Comparison of ENCODE assay signal across 22 cellular contexts in genomic region chr15:79543097-79543496, GRCh38.
DNase-seq lines count a peak whose midpoint lies in the region; ATAC-seq and TF ChIP-seq lines count a peak whose summit lies in the region.
"Had no signal": no experiment of that assay in that cellular context is flagged by ENCODE, and none has a peak within 500 bp of the region (broad histone marks: within the 10 kb centered on the region; RNA-seq: fewer than 3 reads in every experiment).

No MANE protein-coding gene starts in this region.

- H3K4me3 Mint-ChIP-seq in endodermal cell: no peak overlapping the region
- H3K4me3 Mint-ChIP-seq in stimulated activated memory B cell treated with anti-CD40 and anti-IgM and Interleukin-4, amounts not matched to agents 10 μg/mL and 1 μg/mL and 100 μg/mL, for 72 hours: no peak overlapping the region
- H3K4me3 Mint-ChIP-seq: CD14-positive monocyte, IgD-negative memory B cell, T-helper 17 cell had no signal

- H2AFZ ChIP-seq in SK-N-SH (ENCODE audit: low read depth) (no peak overlapping the region), HCT116 (ENCODE audit: low read depth, low read length, poor library complexity, severe bottlenecking) (no peak overlapping the region)

- BruUV-seq in HCT116 (replicated peaks; lab: Mats Ljungman, UMichigan): no TSS peak

- H3K9ac ChIP-seq in SK-N-SH (no peak overlapping the region), HCT116 (ENCODE audit: low read length) (no peak overlapping the region), endodermal cell (ENCODE audit: extremely low read depth, low read length, poor library complexity, severe bottlenecking) (no peak overlapping the region)

- H3K27ac Mint-ChIP-seq in endodermal cell: no peak overlapping the region
- no peak overlapping the region for H3K27ac Mint-ChIP-seq in stimulated activated memory B cell treated with anti-CD40 and anti-IgM and Interleukin-4, amounts not matched to agents 10 μg/mL and 1 μg/mL and 100 μg/mL, for 72 hours
- H3K27ac Mint-ChIP-seq: CD14-positive monocyte, IgD-negative memory B cell, T-helper 17 cell had no signal

- DNase-seq in SK-N-SH (peak; percentile 15), HCT116 (ENCODE audit: low read depth, low spot score) (no peak), endodermal cell (peak; percentile 55), uterus (no peak), AML-193 (lab: John Stamatoyannopoulos, UW) (no peak), caudate nucleus (lab: John Stamatoyannopoulos, UW) (no peak)
- DNase-seq: ACHN, GDM1, Kasumi-1, NCI-H1694 treated with DMSO at 0.1 percent for 48 hours, NCI-H2081 treated with DMSO at 0.1 percent for 48 hours, NCI-H2171 treated with DMSO at 0.1 percent for 48 hours, NCI-H526, SW 1271, T-helper 17 cell had no signal

- no peaks in the 10 kb centered on the region for H3K27me3 Mint-ChIP-seq in endodermal cell (ENCODE audit: insufficient read depth)
- no peaks in the 10 kb centered on the region for H3K27me3 Mint-ChIP-seq in stimulated activated memory B cell treated with anti-CD40 and anti-IgM and Interleukin-4, amounts not matched to agents 10 μg/mL and 1 μg/mL and 100 μg/mL, for 72 hours

- no peak overlapping the region for H3K27ac ChIP-seq in SK-N-SH (ENCODE audit: low read depth in 2 of 2, low read length in 1 of 2)
- no peak overlapping the region for H3K27ac ChIP-seq in HCT116 (ENCODE audit: low read depth, low read length)
- H3K27ac ChIP-seq in endodermal cell (ENCODE audit: low read depth, low read length): no peak overlapping the region
- H3K27ac ChIP-seq in uterus: no peak overlapping the region
- no peak overlapping the region for H3K27ac ChIP-seq in caudate nucleus (ENCODE audit: low read depth, low read length)
- H3K27ac ChIP-seq: 22Rv1, SJSA1 had no signal

- H3K4me1 Mint-ChIP-seq in endodermal cell: no peaks in the 10 kb centered on the region
- no peaks in the 10 kb centered on the region for H3K4me1 Mint-ChIP-seq in stimulated activated memory B cell treated with anti-CD40 and anti-IgM and Interleukin-4, amounts not matched to agents 10 μg/mL and 1 μg/mL and 100 μg/mL, for 72 hours
- H3K4me1 Mint-ChIP-seq: CD14-positive monocyte, IgD-negative memory B cell had no signal

- H3K27me3 ChIP-seq in SK-N-SH (ENCODE audit: insufficient read depth) (no peaks in the 10 kb centered on the region), HCT116 (ENCODE audit: insufficient read depth, low read length) (no peaks in the 10 kb centered on the region), endodermal cell (ENCODE audit: control insufficient read depth, insufficient read depth, low read length, poor library complexity, severe bottlenecking) (no peaks in the 10 kb centered on the region), uterus (no peaks in the 10 kb centered on the region)
- H3K27me3 ChIP-seq: SJSA1 had no signal

- intact Hi-C loops in HCT116 (cut with micrococcal nuclease): no loop called here
- intact Hi-C loops in uterus (cut with DNase I; ENCODE audit: low total_unique reads): no loop called here

- H4K20me1 ChIP-seq in SK-N-SH (ENCODE audit: insufficient read depth) (no peaks in the 10 kb centered on the region), HCT116 (ENCODE audit: insufficient read depth) (no peaks in the 10 kb centered on the region)

- H3K36me3 Mint-ChIP-seq in endodermal cell (ENCODE audit: low read depth): no peaks in the 10 kb centered on the region
- H3K36me3 Mint-ChIP-seq in stimulated activated memory B cell treated with anti-CD40 and anti-IgM and Interleukin-4, amounts not matched to agents 10 μg/mL and 1 μg/mL and 100 μg/mL, for 72 hours: no peaks in the 10 kb centered on the region
- H3K36me3 Mint-ChIP-seq: CD14-positive monocyte had no signal

- TF ChIP-seq POLR2A in HCT116 (IDR thresholded peaks at IDR 0.05; ENCODE audit: borderline replicate concordance, extremely low read depth, insufficient read depth, insufficient read length) (no peak), uterus (IDR thresholded peaks at IDR 0.05) (no peak)

- H3K9me3 ChIP-seq in SK-N-SH (no peaks in the 10 kb centered on the region), HCT116 (ENCODE audit: control insufficient read depth in 1 of 2, insufficient read depth in 1 of 2, low read depth in 1 of 2, low read length in 2 of 2) (no peaks in the 10 kb centered on the region), endodermal cell (ENCODE audit: control insufficient read depth, low read length) (no peaks in the 10 kb centered on the region), uterus (no peaks in the 10 kb centered on the region)
- H3K9me3 ChIP-seq: SJSA1 had no signal

- no peaks in the 10 kb centered on the region for H3K9me2 ChIP-seq in SK-N-SH
- H3K9me2 ChIP-seq in HCT116 (ENCODE audit: insufficient read depth): no peaks in the 10 kb centered on the region

- no peaks in the 10 kb centered on the region for H3F3A ChIP-seq in SK-N-SH (replicated peaks; ENCODE audit: insufficient read depth)

- no peak overlapping the region for H3K4me2 ChIP-seq in SK-N-SH
- H3K4me2 ChIP-seq in HCT116 (ENCODE audit: low read length): no peak overlapping the region

- RAD21 ChIA-PET in HCT116 (lab: Charles Lee; ENCODE audit: low non-redundant PET in 1 of 2, low total read pairs in 2 of 2, uncharacterized antibody in 2 of 2, unreplicated experiment in 2 of 2): no interaction called here

- H3K36me3 ChIP-seq in SK-N-SH (replicated peaks in 1 of 2; ENCODE audit: control insufficient read depth in 1 of 2, insufficient read depth in 2 of 2, low read length in 1 of 2): no peaks in the 10 kb centered on the region
- no peaks in the 10 kb centered on the region for H3K36me3 ChIP-seq in HCT116 (ENCODE audit: control insufficient read depth in 1 of 2, insufficient read depth in 2 of 2, low read length in 2 of 2)
- H3K36me3 ChIP-seq in endodermal cell (ENCODE audit: control insufficient read depth, insufficient read depth, low read length): no peaks in the 10 kb centered on the region
- no peaks in the 10 kb centered on the region for H3K36me3 ChIP-seq in uterus
- H3K36me3 ChIP-seq: SJSA1 had no signal

- CTCF ChIA-PET in SK-N-SH (lab: Yijun Ruan, JAX) (no interaction called here), HCT116 (lab: Charles Lee) (no interaction called here)

- POLR2A ChIA-PET in SK-N-SH (lab: Yijun Ruan, JAX) (no interaction called here), HCT116 (lab: Charles Lee) (no interaction called here)

- no peak for TF ChIP-seq EP300 in SK-N-SH (IDR thresholded peaks at IDR 0.05; ENCODE audit: borderline replicate concordance in 1 of 2, low read depth in 1 of 2, low read length in 1 of 2)

- no peaks in the 10 kb centered on the region for H3K79me2 ChIP-seq in SK-N-SH (ENCODE audit: insufficient read depth)
- H3K79me2 ChIP-seq in HCT116 (ENCODE audit: insufficient read depth, low read length): no peaks in the 10 kb centered on the region

- ATAC-seq in SK-N-SH treated with all-trans-retinoic acid at 6 μM for 48 hours (no peak), HCT116 (no peak)
- peak; percentile 4 for ATAC-seq in stimulated activated memory B cell treated with anti-CD40 and anti-IgM and Interleukin-4, amounts not matched to agents 10 μg/mL and 1 μg/mL and 100 μg/mL, for 72 hours
- ATAC-seq: Right ventricle myocardium inferior, T-helper 17 cell had no signal

- H3K4me3 ChIP-seq in SK-N-SH (ENCODE audit: low read depth in 2 of 2, low read length in 1 of 2) (no peak overlapping the region), HCT116 (replicated peaks in 1 of 2; ENCODE audit: low read depth in 1 of 2, low read length in 2 of 2) (no peak overlapping the region), endodermal cell (ENCODE audit: low read length) (no peak overlapping the region), uterus (no peak overlapping the region)
- H3K4me3 ChIP-seq: SJSA1 had no signal

- no peak for TF ChIP-seq RAD21 in SK-N-SH (IDR thresholded peaks at IDR 0.05; ENCODE audit: low read length)
- no peak for TF ChIP-seq RAD21 in HCT116 (IDR thresholded peaks at IDR 0.05; ENCODE audit: low read depth)

- no peaks in the 10 kb centered on the region for H3K9me3 Mint-ChIP-seq in endodermal cell
- no peaks in the 10 kb centered on the region for H3K9me3 Mint-ChIP-seq in stimulated activated memory B cell treated with anti-CD40 and anti-IgM and Interleukin-4, amounts not matched to agents 10 μg/mL and 1 μg/mL and 100 μg/mL, for 72 hours
- H3K9me3 Mint-ChIP-seq: CD14-positive monocyte, IgD-negative memory B cell had no signal

- H3K4me1 ChIP-seq in SK-N-SH (ENCODE audit: control insufficient read depth in 1 of 2, insufficient read depth in 2 of 2, low read depth in 1 of 2, low read length in 1 of 2): no peaks in the 10 kb centered on the region
- peaks cover 0 to 4% of the 10 kb centered on the region in 2 experiments; a peak in 1 of 4 replicates for H3K4me1 ChIP-seq in HCT116 (ENCODE audit: control insufficient read depth in 1 of 2, insufficient read depth in 2 of 2, low read length in 2 of 2)
- no peaks in the 10 kb centered on the region for H3K4me1 ChIP-seq in endodermal cell (ENCODE audit: control insufficient read depth, insufficient read depth, low read length)
- H3K4me1 ChIP-seq in uterus: no peaks in the 10 kb centered on the region
- H3K4me1 ChIP-seq: SJSA1 had no signal

- TF ChIP-seq CTCF in SK-N-SH (IDR thresholded peaks at IDR 0.05) (no peak), HCT116 (IDR thresholded peaks at IDR 0.05 in 2 of 3, conservative IDR thresholded peaks at IDR 0.05 in 1 of 3; ENCODE audit: borderline replicate concordance in 1 of 3, insufficient read depth in 1 of 3, low read depth in 2 of 3, low read length in 2 of 3) (peak in 2 of 3 experiments; percentile 16 to 27; a peak in 2 of 6 replicates), endodermal cell (conservative IDR thresholded peaks at IDR 0.05) (peak; percentile 47), uterus (IDR thresholded peaks at IDR 0.05) (no peak)

TF ChIP-seq in SK-N-SH, 30 proteins besides CTCF, POLR2A, EP300 and RAD21 (continues in another document):
- no peak for TF ChIP-seq ELF1 (IDR thresholded peaks at IDR 0.05)
- TF ChIP-seq NRF1 (IDR thresholded peaks at IDR 0.05; ENCODE audit: low read depth, low read length): no peak

TF ChIP-seq in HCT116, 20 proteins besides CTCF, POLR2A, EP300 and RAD21:
- no peak for TF ChIP-seq ZFX (IDR thresholded peaks at IDR 0.05)
- TF ChIP-seq EZH2 (IDR thresholded peaks at IDR 0.05): no peak
- TF ChIP-seq YY1 (IDR thresholded peaks at IDR 0.05; ENCODE audit: extremely low read depth, insufficient replicate concordance, low read depth, low read length): no peak
- no peak for TF ChIP-seq SRF (IDR thresholded peaks at IDR 0.05; ENCODE audit: low read depth)
- no peak for TF ChIP-seq FOSL1 (IDR thresholded peaks at IDR 0.05; ENCODE audit: low read depth)
- TF ChIP-seq ELF1 (IDR thresholded peaks at IDR 0.05; ENCODE audit: borderline replicate concordance, low read depth): no peak
- TF ChIP-seq, protein P1, sequence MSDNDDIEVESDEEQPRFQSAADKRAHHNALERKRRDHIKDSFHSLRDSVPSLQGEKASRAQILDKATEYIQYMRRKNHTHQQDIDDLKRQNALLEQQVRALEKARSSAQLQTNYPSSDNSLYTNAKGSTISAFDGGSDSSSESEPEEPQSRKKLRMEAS (IDR thresholded peaks at IDR 0.05): no peak
- no peak for TF ChIP-seq ATF3 (IDR thresholded peaks at IDR 0.05)
TF ChIP-seq in HCT116: peak in this region for 0.

Comparison
In these comparisons a context has a peak if more than half of its experiments do, and no peak if none do; other contexts are left out.
1. DNase-seq: peak in SK-N-SH (single experiment) and endodermal cell (single experiment); none in HCT116 (single experiment), uterus (0 of 2), AML-193 (0 of 2) and caudate nucleus (0 of 61).
2. CTCF ChIP-seq: peak in HCT116 (2 of 3) and endodermal cell (single experiment); none in SK-N-SH (single experiment) and uterus (0 of 4).